In genomic region chr10:80662429-80663211, GRCh38 we compare ENCODE assay signal across 8 cellular contexts.
DNase-seq lines count a peak whose midpoint lies in the region; ATAC-seq and TF ChIP-seq lines count a peak whose summit lies in the region.

No MANE protein-coding gene starts in this region.

- H3K9me3 ChIP-seq in Peyer's patch (no peaks in the 10 kb centered on the region), neuron (ENCODE audit: low read length) (peaks cover 5% of the 10 kb centered on the region)

- no peak overlapping the region for H3K27ac Mint-ChIP-seq in stimulated activated naive CD8-positive, alpha-beta T cell treated with anti-CD3 and anti-CD28 coated beads, Interleukin-15, amount 100 ng/mL, for 72 hours

- H3K4me3 ChIP-seq in Peyer's patch (peak overlapping the region in 1 of 4 donors; percentile 29), foreskin fibroblast (ENCODE audit: low read depth in 1 of 2, low read length in 2 of 2) (peak overlapping the region; percentile 16 to 38), neuron (ENCODE audit: low read length) (peak overlapping the region; percentile 47)

- H3K27me3 ChIP-seq in Peyer's patch, result no peaks in the 10 kb centered on the region
- H3K27me3 ChIP-seq in neuron (ENCODE audit: insufficient read depth, low read length), result no peaks in the 10 kb centered on the region

- TF ChIP-seq CTCF in Peyer's patch (IDR thresholded peaks at IDR 0.05) (peak; percentile 50 to 87 (median 74)), foreskin fibroblast (IDR thresholded peaks at IDR 0.05; ENCODE audit: low read depth, low read length) (peak; percentile 94)

- DNase-seq in Caki2 (ENCODE audit: low read depth) (peak; percentile 78), HUDEP-2 (lab: John Stamatoyannopoulos, UW; ENCODE audit: unreplicated experiment in 76 of 76) (peak in 51 of 76 experiments; percentile 1 to 66 (median 30)), Peyer's patch (peak; percentile 51 to 88 (median 85)), foreskin fibroblast (peak; percentile 58 to 88)
- peak; percentile 88 for DNase-seq in activated effector memory CD4-positive, alpha-beta T cell treated with anti-CD3 and anti-CD28 coated beads, Interleukin-2, amount 50 U/mL, for 16 hours
- DNase-seq in stimulated activated naive CD8-positive, alpha-beta T cell treated with anti-CD3 and anti-CD28 coated beads, Interleukin-15, amount 100 ng/mL, for 72 hours, result peak; percentile 62 to 64

- peaks cover 18% of the 10 kb centered on the region for H3K27me3 Mint-ChIP-seq in stimulated activated naive CD8-positive, alpha-beta T cell treated with anti-CD3 and anti-CD28 coated beads, Interleukin-15, amount 100 ng/mL, for 72 hours

- peak overlapping the region in 2 of 4 donors; percentile 21 to 53 for H3K27ac ChIP-seq in Peyer's patch

- H2AFZ ChIP-seq in neuron (ENCODE audit: low read depth, low read length), result peak overlapping the region; percentile 81

- in situ Hi-C loops in Caki2 (cut with HindIII; ENCODE audit: low pct_unique_long_range_greater_than_20kb, low sequenced_read_pairs), result no loop called here

- TF ChIP-seq POLR2A in Peyer's patch (IDR thresholded peaks at IDR 0.05), result no peak

- peak; percentile 68 for ATAC-seq in GM21360 (IDR thresholded peaks at IDR 0.05; ENCODE audit: unreplicated experiment)
- ATAC-seq in stimulated activated naive CD8-positive, alpha-beta T cell treated with anti-CD3 and anti-CD28 coated beads, Interleukin-15, amount 100 ng/mL, for 72 hours, result peak; percentile 64

- peak overlapping the region; percentile 52 to 60 for H3K4me3 Mint-ChIP-seq in stimulated activated naive CD8-positive, alpha-beta T cell treated with anti-CD3 and anti-CD28 coated beads, Interleukin-15, amount 100 ng/mL, for 72 hours

- H3K4me1 Mint-ChIP-seq in stimulated activated naive CD8-positive, alpha-beta T cell treated with anti-CD3 and anti-CD28 coated beads, Interleukin-15, amount 100 ng/mL, for 72 hours, result peaks cover 5% of the 10 kb centered on the region

- no peaks in the 10 kb centered on the region for H3K9me3 Mint-ChIP-seq in stimulated activated naive CD8-positive, alpha-beta T cell treated with anti-CD3 and anti-CD28 coated beads, Interleukin-15, amount 100 ng/mL, for 72 hours

- no peaks in the 10 kb centered on the region for H3K4me1 ChIP-seq in Peyer's patch
- no peaks in the 10 kb centered on the region for H3K4me1 ChIP-seq in neuron (ENCODE audit: insufficient read depth, low read length)

- H3K36me3 ChIP-seq in Peyer's patch, result no peaks in the 10 kb centered on the region
- no peaks in the 10 kb centered on the region for H3K36me3 ChIP-seq in neuron (ENCODE audit: insufficient read depth, low read length)

Comparison
In these comparisons a context has a peak if more than half of its experiments do, and no peak if none do; other contexts are left out.
1. DNase-seq: peak in every context shown above with its lines; median percentile 88 in activated effector memory CD4-positive, alpha-beta T cell treated with anti-CD3 and anti-CD28 coated beads, Interleukin-2, amount 50 U/mL, for 16 hours; 85 in Peyer's patch; 78 in Caki2; 73 in foreskin fibroblast; 63 in stimulated activated naive CD8-positive, alpha-beta T cell treated with anti-CD3 and anti-CD28 coated beads, Interleukin-15, amount 100 ng/mL, for 72 hours; 30 in HUDEP-2.